11 cellular contexts compared by ENCODE assay signal in genomic region chr14:32826404-32827082, GRCh38.
DNase-seq lines count a peak whose midpoint lies in the region; ATAC-seq and TF ChIP-seq lines count a peak whose summit lies in the region.
"Had no signal": no experiment of that assay in that cellular context is flagged by ENCODE, and none has a peak within 500 bp of the region (broad histone marks: within the 10 kb centered on the region; RNA-seq: fewer than 3 reads in every experiment).

No MANE protein-coding gene starts in this region.

- TF ChIP-seq RAD21 in SK-N-SH (IDR thresholded peaks at IDR 0.05; ENCODE audit: low read length): peak; percentile 50

- no peak overlapping the region for H3K4me3 Mint-ChIP-seq in GM23338
- H3K4me3 Mint-ChIP-seq: stimulated activated naive B cell treated with anti-CD40 and anti-IgM and Interleukin-4, amounts not matched to agents 10 μg/mL and 1 μg/mL and 100 μg/mL, for 72 hours had no signal

- ATAC-seq in GM23338 (peak; percentile 80), HG02870 (IDR thresholded peaks at IDR 0.05; ENCODE audit: unreplicated experiment) (no peak), GM21423 (IDR thresholded peaks at IDR 0.05; ENCODE audit: unreplicated experiment) (no peak)
- ATAC-seq: stimulated activated naive B cell treated with anti-CD40 and anti-IgM and Interleukin-4, amounts not matched to agents 10 μg/mL and 1 μg/mL and 100 μg/mL, for 72 hours had no signal

- POLR2A ChIA-PET in SK-N-SH (lab: Yijun Ruan, JAX): no interaction called here

- no peaks in the 10 kb centered on the region for H3K27me3 Mint-ChIP-seq in GM23338 (ENCODE audit: insufficient read depth, low read depth, poor library complexity)
- H3K27me3 Mint-ChIP-seq: stimulated activated naive B cell treated with anti-CD40 and anti-IgM and Interleukin-4, amounts not matched to agents 10 μg/mL and 1 μg/mL and 100 μg/mL, for 72 hours had no signal

- CTCF ChIA-PET in SK-N-SH (lab: Yijun Ruan, JAX): interaction anchor here (1.1 kb wide), 2 partner anchors 18 to 115 kb away, joined by 3 read pairs; no protein-coding TSS in a partner anchor

- no peaks in the 10 kb centered on the region; the same call in 2 of the 3 replicates for H3K9me3 Mint-ChIP-seq in GM23338

- no peak overlapping the region for H3K9ac ChIP-seq in SK-N-SH

- H3K4me3 ChIP-seq in GM23338: no peak overlapping the region
- no peak overlapping the region for H3K4me3 ChIP-seq in SK-N-SH (ENCODE audit: low read depth in 2 of 2, low read length in 1 of 2)
- no peak overlapping the region for H3K4me3 ChIP-seq in MG63
- H3K4me3 ChIP-seq: smooth muscle cell had no signal

- H3K4me1 Mint-ChIP-seq in GM23338: peaks cover 12% of the 10 kb centered on the region; the same call in 2 of the 3 replicates
- H3K4me1 Mint-ChIP-seq: stimulated activated naive B cell treated with anti-CD40 and anti-IgM and Interleukin-4, amounts not matched to agents 10 μg/mL and 1 μg/mL and 100 μg/mL, for 72 hours had no signal

- H3K36me3 ChIP-seq in GM23338 (ENCODE audit: insufficient read depth): no peaks in the 10 kb centered on the region
- peaks cover 0 to 5% of the 10 kb centered on the region in 2 experiments for H3K36me3 ChIP-seq in SK-N-SH (replicated peaks in 1 of 2; ENCODE audit: control insufficient read depth in 1 of 2, insufficient read depth in 2 of 2, low read length in 1 of 2)
- no peaks in the 10 kb centered on the region for H3K36me3 ChIP-seq in MG63

- 63% methylated on average over 9 of the region's 9 CpGs for WGBS in SK-N-SH (ENCODE audit: low lambda C conversion rate)

- TF ChIP-seq EP300 in SK-N-SH (IDR thresholded peaks at IDR 0.05; ENCODE audit: borderline replicate concordance in 1 of 2, low read depth in 1 of 2, low read length in 1 of 2): no peak

- peak; percentile 35 to 67 for TF ChIP-seq CTCF in GM23338 (conservative IDR thresholded peaks at IDR 0.05; ENCODE audit: low read depth in 2 of 2)
- 0 out of 2 replicates have a peak, but pooled peaks have one; percentile 33 for TF ChIP-seq CTCF in SK-N-SH (IDR thresholded peaks at IDR 0.05)

- H4K20me1 ChIP-seq in GM23338 (replicated peaks; ENCODE audit: insufficient read depth): no peaks in the 10 kb centered on the region
- no peaks in the 10 kb centered on the region for H4K20me1 ChIP-seq in SK-N-SH (ENCODE audit: insufficient read depth)

- H3F3A ChIP-seq in GM23338 (replicated peaks; ENCODE audit: low read depth) (no peaks in the 10 kb centered on the region), SK-N-SH (replicated peaks; ENCODE audit: insufficient read depth) (no peaks in the 10 kb centered on the region)

- H3K9me3 ChIP-seq in SK-N-SH (no peaks in the 10 kb centered on the region), MG63 (no peaks in the 10 kb centered on the region)

- H3K27me3 ChIP-seq in GM23338 (ENCODE audit: insufficient read depth) (no peaks in the 10 kb centered on the region), SK-N-SH (ENCODE audit: insufficient read depth) (no peaks in the 10 kb centered on the region), MG63 (no peaks in the 10 kb centered on the region)

- peak; percentile 61 for DNase-seq in GM23338 (ENCODE audit: low spot score)
- peak; percentile 25 for DNase-seq in SK-N-SH
- peak; percentile 23 for DNase-seq in foreskin melanocyte
- DNase-seq in posterior cingulate gyrus: peak; percentile 14 to 80 (median 46)
- DNase-seq in MG63: no peak
- no peak for DNase-seq in activated CD8-positive, alpha-beta memory T cell treated with anti-CD3 and anti-CD28 coated beads for 24 hours
- DNase-seq: SHP77 treated with DMSO at 0.1 percent for 48 hours; stimulated activated naive B cell treated with anti-CD40 and anti-IgM and Interleukin-4, amounts not matched to agents 10 μg/mL and 1 μg/mL and 100 μg/mL, for 72 hours had no signal

- H3K27ac Mint-ChIP-seq in GM23338: no peak overlapping the region
- H3K27ac Mint-ChIP-seq: stimulated activated naive B cell treated with anti-CD40 and anti-IgM and Interleukin-4, amounts not matched to agents 10 μg/mL and 1 μg/mL and 100 μg/mL, for 72 hours had no signal

- H3K9me2 ChIP-seq in GM23338 (ENCODE audit: insufficient read depth): peaks cover 3% of the 10 kb centered on the region; the same call in 1 of the 2 replicates
- H3K9me2 ChIP-seq in SK-N-SH: no peaks in the 10 kb centered on the region

- H3K4me1 ChIP-seq in GM23338 (ENCODE audit: insufficient read depth) (no peaks in the 10 kb centered on the region; the same call in 1 of the 2 replicates), SK-N-SH (ENCODE audit: control insufficient read depth in 1 of 2, insufficient read depth in 2 of 2, low read depth in 1 of 2, low read length in 1 of 2) (peaks cover 6 to 12% of the 10 kb centered on the region in 2 experiments)

- no peak overlapping the region for H3K27ac ChIP-seq in GM23338 (ENCODE audit: low read depth)
- H3K27ac ChIP-seq in SK-N-SH (ENCODE audit: low read depth in 2 of 2, low read length in 1 of 2): no peak overlapping the region

- no peak overlapping the region for H3K4me2 ChIP-seq in GM23338
- H3K4me2 ChIP-seq in SK-N-SH: no peak overlapping the region
- H3K4me2 ChIP-seq: smooth muscle cell had no signal

- no peaks in the 10 kb centered on the region for H3K36me3 Mint-ChIP-seq in GM23338 (ENCODE audit: low read depth)

- H3K79me2 ChIP-seq in GM23338 (replicated peaks; ENCODE audit: insufficient read depth) (no peaks in the 10 kb centered on the region), SK-N-SH (ENCODE audit: insufficient read depth) (no peaks in the 10 kb centered on the region)

- intact Hi-C loops in posterior cingulate gyrus (cut with DNase I): loop anchor here (2.0 kb wide), 2 partner anchors 116 to 250 kb away; no protein-coding TSS in a partner anchor

- 0 out of 2 replicates have a peak overlapping the region, but pooled peaks have one; percentile 72 for H2AFZ ChIP-seq in GM23338
- H2AFZ ChIP-seq in SK-N-SH (ENCODE audit: low read depth): no peak overlapping the region

TF ChIP-seq in GM23338, 12 proteins besides CTCF, POLR2A, EP300 and RAD21 (continues in another document):
- TF ChIP-seq ETS1 (IDR thresholded peaks at IDR 0.05) (no peak), POLR2AphosphoS5 (IDR thresholded peaks at IDR 0.05; ENCODE audit: low read depth) (no peak), EZH2 (IDR thresholded peaks at IDR 0.05; ENCODE audit: low read depth, unreplicated experiment) (no peak), ZNF331 (CRISPR knock-in tag; IDR thresholded peaks at IDR 0.05; ENCODE audit: low read depth) (no peak), CREB1 (CRISPR knock-in tag; IDR thresholded peaks at IDR 0.05; ENCODE audit: low read depth) (no peak)

TF ChIP-seq in SK-N-SH, 30 proteins besides CTCF, POLR2A, EP300 and RAD21:
- no peak for TF ChIP-seq RFX5 (IDR thresholded peaks at IDR 0.05; ENCODE audit: low read length)
- peak; percentile 32 for TF ChIP-seq SMC3 (IDR thresholded peaks at IDR 0.05; ENCODE audit: low read depth, low read length)

Comparison
In these comparisons a context has a peak if more than half of its experiments do, and no peak if none do; other contexts are left out.
1. DNase-seq: peak in GM23338 (single experiment), SK-N-SH (single experiment), foreskin melanocyte (single experiment) and posterior cingulate gyrus (10 of 10); none in MG63 (single experiment) and activated CD8-positive, alpha-beta memory T cell treated with anti-CD3 and anti-CD28 coated beads for 24 hours (single experiment).